ENCODE assay signal across 8 cellular contexts in genomic region chr22:21646608-21647590, GRCh38. TPM values are rescaled to one million over a fixed set of nuclear protein-coding genes. Genes with fewer than 3 reads are reported as not detected.
A peak's percentile ranks its signal among the peaks of the same experiment; 100 is the strongest.
DNase-seq lines count a peak whose midpoint lies in the region; ATAC-seq and TF ChIP-seq lines count a peak whose summit lies in the region.

No MANE protein-coding gene starts in this region.

- no peak overlapping the region for H3K56ac ChIP-seq in mesendoderm (ENCODE audit: low read length)

- peaks cover 6% of the 10 kb centered on the region for H3K79me1 ChIP-seq in mesendoderm (ENCODE audit: low read length)

- no peaks in the 10 kb centered on the region for H3K79me2 ChIP-seq in mesendoderm (ENCODE audit: control insufficient read depth, insufficient read depth, low read length)

- H3K4me3 ChIP-seq in BLaER1 treated with 17β-estradiol and CSF1 and Interleukin-3, amounts not matched to agents 10 nM and 100 nM: no peak overlapping the region
- no peak overlapping the region for H3K4me3 ChIP-seq in mesendoderm (ENCODE audit: low read length)

- H3K4me1 Mint-ChIP-seq in HFFc6 (ENCODE audit: low read depth): peaks cover 36% of the 10 kb centered on the region
- H3K4me1 Mint-ChIP-seq in activated CD4-positive, alpha-beta memory T cell treated with anti-CD3 and anti-CD28 coated beads for 36 hours (ENCODE audit: low read depth): peaks cover 34% of the 10 kb centered on the region

- H3K18ac ChIP-seq in mesendoderm (ENCODE audit: low read length): no peak overlapping the region

- intact Hi-C loops in activated CD4-positive, alpha-beta memory T cell treated with anti-CD3 and anti-CD28 coated beads for 36 hours (cut with micrococcal nuclease): no loop called here

- no peak for ATAC-seq in HG02759 (IDR thresholded peaks at IDR 0.05; ENCODE audit: unreplicated experiment)

- peak overlapping the region in 5 of 11 experiments; percentile 4 to 28 (median 10); a peak in 6 of 22 replicates for H3K9ac ChIP-seq in BLaER1 treated with 17β-estradiol and CSF1 and Interleukin-3, amounts not matched to agents 10 nM and 100 nM
- H3K9ac ChIP-seq in mesendoderm (ENCODE audit: low read length): no peak overlapping the region

- H4K8ac ChIP-seq in mesendoderm (ENCODE audit: low read depth, low read length): no peak overlapping the region

- POLR2A ChIA-PET in activated CD4-positive, alpha-beta memory T cell treated with anti-CD3 and anti-CD28 coated beads for 36 hours (lab: Charles Lee): interaction anchor here (0.9 kb wide), 1 partner anchor 20 kb away, joined by 3 read pairs; no protein-coding TSS in a partner anchor

- H3K27ac ChIP-seq in BLaER1 treated with 17β-estradiol and CSF1 and Interleukin-3, amounts not matched to agents 10 nM and 100 nM: no peak overlapping the region
- no peak overlapping the region for H3K27ac ChIP-seq in mesendoderm (ENCODE audit: low read depth, low read length)

- peaks cover 31 to 68% (median 50%) of the 10 kb centered on the region in 11 experiments; a peak in 21 of 22 replicates for H3K36me3 ChIP-seq in BLaER1 treated with 17β-estradiol and CSF1 and Interleukin-3, amounts not matched to agents 10 nM and 100 nM
- H3K36me3 ChIP-seq in mesendoderm (ENCODE audit: control insufficient read depth, insufficient read depth, low read length): peaks cover 2% of the 10 kb centered on the region

- no peaks in the 10 kb centered on the region for H3K9me3 Mint-ChIP-seq in HFFc6
- no peaks in the 10 kb centered on the region for H3K9me3 Mint-ChIP-seq in activated CD4-positive, alpha-beta memory T cell treated with anti-CD3 and anti-CD28 coated beads for 36 hours

- peak; percentile 89 for TF ChIP-seq CTCF in HFFc6 (IDR thresholded peaks at IDR 0.05)

- no peak overlapping the region for H4K5ac ChIP-seq in mesendoderm (ENCODE audit: low read length)

- peaks cover 19 to 87% (median 32%) of the 10 kb centered on the region in 11 experiments; a peak in 20 of 22 replicates for H4K20me1 ChIP-seq in BLaER1 treated with 17β-estradiol and CSF1 and Interleukin-3, amounts not matched to agents 10 nM and 100 nM

- H3K4me2 ChIP-seq in BLaER1 treated with 17β-estradiol and CSF1 and Interleukin-3, amounts not matched to agents 10 nM and 100 nM: peak overlapping the region in 8 of 11 experiments; percentile 5 to 39 (median 22); a peak in 10 of 22 replicates
- H3K4me2 ChIP-seq in mesendoderm (ENCODE audit: low read length): no peak overlapping the region

- WGBS in mesendoderm (ENCODE audit: extremely low coverage, insufficient coverage, low lambda C conversion rate): no CpG with 5 or more reads among the region's 14 CpGs

- no peaks in the 10 kb centered on the region for H3K9me3 ChIP-seq in BLaER1 treated with 17β-estradiol and CSF1 and Interleukin-3, amounts not matched to agents 10 nM and 100 nM (replicated peaks in 1 of 11)

- no peaks in the 10 kb centered on the region for H3K27me3 ChIP-seq in BLaER1 treated with 17β-estradiol and CSF1 and Interleukin-3, amounts not matched to agents 10 nM and 100 nM
- H3K27me3 ChIP-seq in mesendoderm (ENCODE audit: insufficient read depth, low read length, poor library complexity): no peaks in the 10 kb centered on the region

- no peaks in the 10 kb centered on the region for H3K36me3 Mint-ChIP-seq in HFFc6 (ENCODE audit: low read depth)
- peaks cover 24% of the 10 kb centered on the region for H3K36me3 Mint-ChIP-seq in activated CD4-positive, alpha-beta memory T cell treated with anti-CD3 and anti-CD28 coated beads for 36 hours

- no peak overlapping the region for H2BK15ac ChIP-seq in mesendoderm (replicated peaks; ENCODE audit: low read depth)

- H3K27ac Mint-ChIP-seq in HFFc6: no peak overlapping the region
- H3K27ac Mint-ChIP-seq in activated CD4-positive, alpha-beta memory T cell treated with anti-CD3 and anti-CD28 coated beads for 36 hours: no peak overlapping the region

- CTCF ChIA-PET in activated CD4-positive, alpha-beta memory T cell treated with anti-CD3 and anti-CD28 coated beads for 36 hours (lab: Charles Lee): interaction anchor here (0.6 to 5.6 kb wide), 24 partner anchors 9 to 543 kb away, joined by 3 to 82 read pairs (median 4); partner anchors contain the start of genes CCDC116, PPIL2, PPM1F and YDJC

- H3K4me3 Mint-ChIP-seq in HFFc6: no peak overlapping the region
- no peak overlapping the region for H3K4me3 Mint-ChIP-seq in activated CD4-positive, alpha-beta memory T cell treated with anti-CD3 and anti-CD28 coated beads for 36 hours

- peaks cover 37 to 62% (median 49%) of the 10 kb centered on the region in 10 experiments for H3K4me1 ChIP-seq in BLaER1 treated with 17β-estradiol and CSF1 and Interleukin-3, amounts not matched to agents 10 nM and 100 nM
- peaks cover 7% of the 10 kb centered on the region for H3K4me1 ChIP-seq in mesendoderm (ENCODE audit: control insufficient read depth, low read depth, low read length)

- H2BK120ac ChIP-seq in mesendoderm (ENCODE audit: low read depth, low read length): no peak overlapping the region

- H3K23ac ChIP-seq in mesendoderm (ENCODE audit: low read length): no peak overlapping the region

- DNase-seq in HFFc6 (peak; percentile 73), NCI-H82 treated with DMSO at 0.1 percent for 48 hours (lab: John Stamatoyannopoulos, UW; ENCODE audit: unreplicated experiment) (peak; percentile 47), mesendoderm (peak; percentile 88)
- DNase-seq in activated CD4-positive, alpha-beta memory T cell treated with anti-CD3 and anti-CD28 coated beads for 36 hours: peak; percentile 87
- DNase-seq in effector CD8-positive, alpha-beta T cell (lab: John Stamatoyannopoulos, UW): peak; percentile 66
- peak; percentile 56 to 58 for DNase-seq in stimulated activated CD8-positive, alpha-beta memory T cell treated with anti-CD3 and anti-CD28 coated beads, Interleukin-7, amount 100 ng/mL, for 1 hour (ENCODE audit: low read depth in 2 of 2)

- no peak overlapping the region for H2AK5ac ChIP-seq in mesendoderm (ENCODE audit: low read length)

- no peak overlapping the region for H3K4ac ChIP-seq in mesendoderm (ENCODE audit: low read depth, low read length)

- H3K27me3 Mint-ChIP-seq in HFFc6 (ENCODE audit: insufficient read depth): no peaks in the 10 kb centered on the region; the same call in 1 of the 2 replicates
- peaks cover under 1% of the 10 kb centered on the region for H3K27me3 Mint-ChIP-seq in activated CD4-positive, alpha-beta memory T cell treated with anti-CD3 and anti-CD28 coated beads for 36 hours

- H2BK5ac ChIP-seq in mesendoderm (ENCODE audit: low read length): no peak overlapping the region

RNA-seq across cellular contexts. Expression of gene SDF2L1, which starts 4.8 kb away (rescaled TPM):
- total RNA-seq in HFFc6 (2021; fragmentation: NEBNext Ultra II Directional; extraction: Animal tissue kit (Norgen Biotek cat#: 25700)): 10 to 100 TPM; 49.1 to 63.5 (median 55.6) TPM
- 10 to 100 TPM; 38.2 to 41.8 TPM for total RNA-seq in activated CD4-positive, alpha-beta memory T cell treated with anti-CD3 and anti-CD28 coated beads for 36 hours
- polyA plus RNA-seq in mesendoderm (2013, experiment 1 of 2): 26.9 TPM
- polyA plus RNA-seq in mesendoderm (2013, experiment 2 of 2): 25.4 TPM

RNA-seq across cellular contexts. Expression of gene CCDC116, which starts 14.3 kb away (rescaled TPM):
- total RNA-seq in HFFc6 (2021; fragmentation: NEBNext Ultra II Directional; extraction: Animal tissue kit (Norgen Biotek cat#: 25700)): under 1 TPM; 0.16 to 0.33 (median 0.23) TPM
- total RNA-seq in activated CD4-positive, alpha-beta memory T cell treated with anti-CD3 and anti-CD28 coated beads for 36 hours: under 1 TPM; 0.27 to 0.31 TPM
- 0.14 TPM for polyA plus RNA-seq in mesendoderm (2013, experiment 1 of 2)
- 0.08 TPM for polyA plus RNA-seq in mesendoderm (2013, experiment 2 of 2)

RNA-seq across cellular contexts. Expression of gene YDJC, which starts 17.1 kb away (rescaled TPM):
- total RNA-seq in HFFc6 (2021; fragmentation: NEBNext Ultra II Directional; extraction: Animal tissue kit (Norgen Biotek cat#: 25700)): 10 to 100 TPM; 18.6 to 29.5 (median 20.0) TPM
- total RNA-seq in activated CD4-positive, alpha-beta memory T cell treated with anti-CD3 and anti-CD28 coated beads for 36 hours: 10 to 100 TPM; 45.3 to 47.1 TPM
- polyA plus RNA-seq in mesendoderm (2013, experiment 1 of 2): 24.5 TPM
- 23.4 TPM for polyA plus RNA-seq in mesendoderm (2013, experiment 2 of 2)

RNA-seq across cellular contexts. Expression of gene PPIL2, which starts 18.9 kb away (rescaled TPM):
- total RNA-seq in HFFc6 (2021; fragmentation: NEBNext Ultra II Directional; extraction: Animal tissue kit (Norgen Biotek cat#: 25700)): 10 to 100 TPM; 34.9 to 42.2 (median 39.4) TPM
- total RNA-seq in activated CD4-positive, alpha-beta memory T cell treated with anti-CD3 and anti-CD28 coated beads for 36 hours: 10 to 100 TPM; 41.4 to 45.8 TPM
- polyA plus RNA-seq in mesendoderm (2013, experiment 1 of 2): 30.1 TPM
- polyA plus RNA-seq in mesendoderm (2013, experiment 2 of 2): 29.8 TPM
